In the genomic region with DNA sequence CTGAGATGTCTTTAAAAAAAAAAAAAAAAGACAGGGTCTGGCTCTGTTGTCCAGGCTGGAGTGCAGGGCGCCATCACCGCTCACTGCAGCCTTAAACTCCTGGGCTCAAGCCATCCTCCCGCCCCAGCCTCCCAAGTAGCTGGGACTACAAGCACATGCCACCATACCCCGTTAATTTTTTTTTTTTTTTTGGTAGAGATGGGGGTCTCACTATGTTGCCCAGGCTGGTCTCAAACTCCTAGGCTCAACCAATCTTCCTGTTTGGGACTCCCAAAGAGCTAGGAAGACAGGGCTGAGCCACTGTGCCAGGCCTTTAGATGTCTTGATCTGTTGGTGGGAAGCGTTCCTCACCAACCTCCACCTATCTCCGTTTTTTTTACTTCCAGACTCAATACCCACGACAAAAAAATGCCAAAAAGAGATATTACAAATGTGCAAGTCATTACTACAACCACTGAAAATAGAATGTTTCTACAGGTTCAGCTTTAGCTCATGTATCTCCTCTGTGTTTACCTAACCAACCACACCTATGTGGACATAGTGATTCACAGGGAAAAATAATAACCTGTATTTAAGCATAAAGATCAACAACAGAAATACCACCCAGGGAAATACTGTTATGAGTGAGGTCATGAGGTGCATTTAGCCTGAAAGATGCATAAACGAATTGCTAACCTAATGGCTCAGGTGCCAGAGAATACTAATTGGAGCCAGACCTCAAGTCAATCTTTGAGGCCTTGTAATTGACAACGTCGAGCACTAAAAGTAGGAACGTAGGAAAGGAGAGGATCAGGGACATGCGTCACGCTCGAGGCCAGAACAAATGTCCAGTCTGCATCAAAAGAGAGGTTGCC, we compare ENCODE assay signal across 1 cellular context.
TF ChIP-seq lines count a peak whose summit lies in the region.

No MANE protein-coding gene starts in this region.

TF ChIP-seq in HepG2, 621 proteins besides CTCF, POLR2A, EP300 and RAD21 (continued from another document and continues in another):
- no peak for TF ChIP-seq ZNF451 (CRISPR knock-in tag; IDR thresholded peaks at IDR 0.05)
- peak; percentile 42; the same call in 1 of the 2 replicates for TF ChIP-seq NCOR1 (IDR thresholded peaks at IDR 0.05; ENCODE audit: borderline replicate concordance, low read length)
- no peak for TF ChIP-seq ETS1 (CRISPR knock-in tag; IDR thresholded peaks at IDR 0.05)
- TF ChIP-seq ZNF280B (CRISPR knock-in tag; IDR thresholded peaks at IDR 0.05; ENCODE audit: borderline replicate concordance), result no peak
- TF ChIP-seq ZNF776 (CRISPR knock-in tag; IDR thresholded peaks at IDR 0.05), result no peak
- TF ChIP-seq ZNF543 (CRISPR knock-in tag; IDR thresholded peaks at IDR 0.05), result no peak
- TF ChIP-seq KAT7 (CRISPR knock-in tag; IDR thresholded peaks at IDR 0.05; ENCODE audit: borderline replicate concordance), result no peak
- TF ChIP-seq TCF7 (IDR thresholded peaks at IDR 0.05; ENCODE audit: low read depth), result no peak; the same call in 1 of the 2 replicates
- TF ChIP-seq ZNF574 (CRISPR knock-in tag; IDR thresholded peaks at IDR 0.05), result no peak
- no peak for TF ChIP-seq ZNF556 (CRISPR knock-in tag; IDR thresholded peaks at IDR 0.05; ENCODE audit: borderline replicate concordance)
- TF ChIP-seq MEF2D (CRISPR knock-in tag; IDR thresholded peaks at IDR 0.05), result 0 out of 2 replicates have a peak, but pooled peaks have one; percentile 47
- no peak for TF ChIP-seq KLF13 (CRISPR knock-in tag; IDR thresholded peaks at IDR 0.05)
- peak; percentile 100 for TF ChIP-seq FOXA1 (IDR thresholded peaks at IDR 0.05)
- TF ChIP-seq FOXA1 (CRISPR knock-in tag; IDR thresholded peaks at IDR 0.05), result peak; percentile 99
- peak in 1 of 2 experiments; percentile 44; a peak in 1 of 4 replicates for TF ChIP-seq KLF16 (CRISPR knock-in tag; IDR thresholded peaks at IDR 0.05)
- no peak for TF ChIP-seq GZF1 (CRISPR knock-in tag; IDR thresholded peaks at IDR 0.05)
- no peak for TF ChIP-seq MZF1 (CRISPR knock-in tag; IDR thresholded peaks at IDR 0.05; ENCODE audit: borderline replicate concordance)
- peak; percentile 28; the same call in 1 of the 2 replicates for TF ChIP-seq CEBPG (CRISPR knock-in tag; IDR thresholded peaks at IDR 0.05)
- TF ChIP-seq SNAI1 (CRISPR knock-in tag; IDR thresholded peaks at IDR 0.05; ENCODE audit: borderline replicate concordance), result no peak
- no peak for TF ChIP-seq ZXDC (CRISPR knock-in tag; IDR thresholded peaks at IDR 0.05)
- TF ChIP-seq DNMT1 (CRISPR knock-in tag; IDR thresholded peaks at IDR 0.05), result no peak
- TF ChIP-seq, protein P1, sequence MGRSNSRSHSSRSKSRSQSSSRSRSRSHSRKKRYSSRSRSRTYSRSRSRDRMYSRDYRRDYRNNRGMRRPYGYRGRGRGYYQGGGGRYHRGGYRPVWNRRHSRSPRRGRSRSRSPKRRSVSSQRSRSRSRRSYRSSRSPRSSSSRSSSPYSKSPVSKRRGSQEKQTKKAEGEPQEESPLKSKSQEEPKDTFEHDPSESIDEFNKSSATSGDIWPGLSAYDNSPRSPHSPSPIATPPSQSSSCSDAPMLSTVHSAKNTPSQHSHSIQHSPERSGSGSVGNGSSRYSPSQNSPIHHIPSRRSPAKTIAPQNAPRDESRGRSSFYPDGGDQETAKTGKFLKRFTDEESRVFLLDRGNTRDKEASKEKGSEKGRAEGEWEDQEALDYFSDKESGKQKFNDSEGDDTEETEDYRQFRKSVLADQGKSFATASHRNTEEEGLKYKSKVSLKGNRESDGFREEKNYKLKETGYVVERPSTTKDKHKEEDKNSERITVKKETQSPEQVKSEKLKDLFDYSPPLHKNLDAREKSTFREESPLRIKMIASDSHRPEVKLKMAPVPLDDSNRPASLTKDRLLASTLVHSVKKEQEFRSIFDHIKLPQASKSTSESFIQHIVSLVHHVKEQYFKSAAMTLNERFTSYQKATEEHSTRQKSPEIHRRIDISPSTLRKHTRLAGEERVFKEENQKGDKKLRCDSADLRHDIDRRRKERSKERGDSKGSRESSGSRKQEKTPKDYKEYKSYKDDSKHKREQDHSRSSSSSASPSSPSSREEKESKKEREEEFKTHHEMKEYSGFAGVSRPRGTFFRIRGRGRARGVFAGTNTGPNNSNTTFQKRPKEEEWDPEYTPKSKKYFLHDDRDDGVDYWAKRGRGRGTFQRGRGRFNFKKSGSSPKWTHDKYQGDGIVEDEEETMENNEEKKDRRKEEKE (IDR thresholded peaks at IDR 0.05), result no peak
- no peak for TF ChIP-seq ZFP36L2 (CRISPR knock-in tag; IDR thresholded peaks at IDR 0.05)
- TF ChIP-seq RXRB (CRISPR knock-in tag; IDR thresholded peaks at IDR 0.05; ENCODE audit: borderline replicate concordance), result peak; percentile 68; the same call in 1 of the 2 replicates
- TF ChIP-seq FOSL1 (CRISPR knock-in tag; IDR thresholded peaks at IDR 0.05; ENCODE audit: borderline replicate concordance), result peak; percentile 98
- no peak for TF ChIP-seq ZNF549 (CRISPR knock-in tag; IDR thresholded peaks at IDR 0.05)
- TF ChIP-seq ZNF496 (CRISPR knock-in tag; IDR thresholded peaks at IDR 0.05; ENCODE audit: insufficient replicate concordance), result no peak
- TF ChIP-seq ZNF17 (CRISPR knock-in tag; IDR thresholded peaks at IDR 0.05), result no peak
- TF ChIP-seq DNMT3B (CRISPR knock-in tag; conservative IDR thresholded peaks at IDR 0.05), result peak; percentile 96
- TF ChIP-seq ZNF230 (CRISPR knock-in tag; IDR thresholded peaks at IDR 0.05), result no peak
- TF ChIP-seq CHD2 (IDR thresholded peaks at IDR 0.05; ENCODE audit: low read depth, low read length), result no peak
- peak; percentile 80 for TF ChIP-seq ATF7 (IDR thresholded peaks at IDR 0.05)
- no peak; the same call in 1 of the 2 replicates for TF ChIP-seq ATF7 (CRISPR knock-in tag; IDR thresholded peaks at IDR 0.05)
- 0 out of 2 replicates have a peak, but pooled peaks have one; percentile 30 for TF ChIP-seq IRF2 (CRISPR knock-in tag; IDR thresholded peaks at IDR 0.05)
- TF ChIP-seq NR1H2 (CRISPR knock-in tag; IDR thresholded peaks at IDR 0.05; ENCODE audit: borderline replicate concordance, low read depth), result no peak
- TF ChIP-seq ZNF792 (CRISPR knock-in tag; IDR thresholded peaks at IDR 0.05), result 0 out of 2 replicates have a peak, but pooled peaks have one; percentile 63
- TF ChIP-seq KDM6A (CRISPR knock-in tag; IDR thresholded peaks at IDR 0.05; ENCODE audit: low read depth), result peak; percentile 65
- TF ChIP-seq CBX5 (CRISPR knock-in tag; IDR thresholded peaks at IDR 0.05; ENCODE audit: borderline replicate concordance), result no peak
- TF ChIP-seq, protein P2, sequence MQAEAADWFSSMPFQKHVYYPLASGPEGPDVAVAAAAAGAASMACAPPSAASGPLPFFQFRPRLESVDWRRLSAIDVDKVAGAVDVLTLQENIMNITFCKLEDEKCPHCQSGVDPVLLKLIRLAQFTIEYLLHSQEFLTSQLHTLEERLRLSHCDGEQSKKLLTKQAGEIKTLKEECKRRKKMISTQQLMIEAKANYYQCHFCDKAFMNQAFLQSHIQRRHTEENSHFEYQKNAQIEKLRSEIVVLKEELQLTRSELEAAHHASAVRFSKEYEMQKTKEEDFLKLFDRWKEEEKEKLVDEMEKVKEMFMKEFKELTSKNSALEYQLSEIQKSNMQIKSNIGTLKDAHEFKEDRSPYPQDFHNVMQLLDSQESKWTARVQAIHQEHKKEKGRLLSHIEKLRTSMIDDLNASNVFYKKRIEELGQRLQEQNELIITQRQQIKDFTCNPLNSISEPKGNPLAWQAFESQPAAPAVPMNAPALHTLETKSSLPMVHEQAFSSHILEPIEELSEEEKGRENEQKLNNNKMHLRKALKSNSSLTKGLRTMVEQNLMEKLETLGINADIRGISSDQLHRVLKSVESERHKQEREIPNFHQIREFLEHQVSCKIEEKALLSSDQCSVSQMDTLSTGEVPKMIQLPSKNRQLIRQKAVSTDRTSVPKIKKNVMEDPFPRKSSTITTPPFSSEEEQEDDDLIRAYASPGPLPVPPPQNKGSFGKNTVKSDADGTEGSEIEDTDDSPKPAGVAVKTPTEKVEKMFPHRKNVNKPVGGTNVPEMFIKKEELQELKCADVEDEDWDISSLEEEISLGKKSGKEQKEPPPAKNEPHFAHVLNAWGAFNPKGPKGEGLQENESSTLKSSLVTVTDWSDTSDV (CRISPR knock-in tag; IDR thresholded peaks at IDR 0.05), result no peak
- no peak for TF ChIP-seq HNRNPK (IDR thresholded peaks at IDR 0.05; ENCODE audit: low read depth, low read length, poor library complexity, severe bottlenecking)
- TF ChIP-seq GATAD2A (CRISPR knock-in tag; IDR thresholded peaks at IDR 0.05), result peak; percentile 89
- TF ChIP-seq ZNF747 (CRISPR knock-in tag; IDR thresholded peaks at IDR 0.05; ENCODE audit: borderline replicate concordance), result no peak
- TF ChIP-seq FOXP1 (IDR thresholded peaks at IDR 0.05), result peak; percentile 79
- peak; percentile 93 for TF ChIP-seq FOXP1 (CRISPR knock-in tag; IDR thresholded peaks at IDR 0.05)
- TF ChIP-seq ZNF234 (CRISPR knock-in tag; conservative IDR thresholded peaks at IDR 0.05), result no peak
- TF ChIP-seq JUND (CRISPR knock-in tag; IDR thresholded peaks at IDR 0.05), result peak; percentile 91; the same call in 1 of the 2 replicates
- TF ChIP-seq HOXA5 (CRISPR knock-in tag; IDR thresholded peaks at IDR 0.05), result 0 out of 2 replicates have a peak, but pooled peaks have one; percentile 49
